Comparison of ENCODE assay signal across 18 cellular contexts in genomic region chr12:79673334-79673733, GRCh38. TPM values are rescaled to one million over a fixed set of nuclear protein-coding genes. Genes with fewer than 3 reads are reported as not detected.
DNase-seq lines count a peak whose midpoint lies in the region; ATAC-seq, FAIRE-seq and TF ChIP-seq lines count a peak whose summit lies in the region.
"Had no signal": no experiment of that assay in that cellular context is flagged by ENCODE, and none has a peak within 500 bp of the region (broad histone marks: within the 10 kb centered on the region; RNA-seq: fewer than 3 reads in every experiment).

No MANE protein-coding gene starts in this region.

- no peak overlapping the region for H3K4me2 ChIP-seq in GM12878 (ENCODE audit: control insufficient read depth, insufficient read depth)

- intact Hi-C loops in GM12878 (cut with micrococcal nuclease; ENCODE audit: unreplicated experiment) (no loop called here), mucosa of descending colon (cut with DNase I, micrococcal nuclease) (no loop called here)

- H3K9me3 Mint-ChIP-seq in effector memory CD8-positive, alpha-beta T cell, result peaks cover 0 to 5% of the 10 kb centered on the region in 2 donors

- H3K9ac ChIP-seq in GM12878 (ENCODE audit: control insufficient read depth, insufficient read depth, low read length), result no peak overlapping the region

- TF ChIP-seq RAD21 in GM12878 (IDR thresholded peaks at IDR 0.05; ENCODE audit: insufficient read depth, low read depth, low read length), result no peak

- FAIRE-seq in GM12878 (lab: Jason Lieb, UNC), result no peak
- no peak for FAIRE-seq in frontal cortex (lab: Jason Lieb, UNC)
- FAIRE-seq: islet of Langerhans had no signal

- H3K79me2 ChIP-seq in GM12878 (ENCODE audit: control insufficient read depth, insufficient read depth, low read length), result peaks cover 45% of the 10 kb centered on the region

- no peaks in the 10 kb centered on the region for H3K4me1 Mint-ChIP-seq in effector memory CD8-positive, alpha-beta T cell (ENCODE audit: low read depth in 2 of 2)

- H3K27me3 Mint-ChIP-seq in effector memory CD8-positive, alpha-beta T cell, result no peaks in the 10 kb centered on the region

- SMC1A ChIA-PET in GM12878 (lab: Charles Lee; ENCODE audit: uncharacterized antibody, unreplicated experiment), result interaction anchor here (0.8 to 2.3 kb wide), 5 partner anchors 9 to 62 kb away, joined by 3 to 14 read pairs (median 5); no protein-coding TSS in a partner anchor

- H3K36me3 Mint-ChIP-seq in effector memory CD8-positive, alpha-beta T cell (ENCODE audit: insufficient read depth), result peaks cover 2% of the 10 kb centered on the region

- in situ Hi-C loops in GM12878 (cut with MboI), result no loop called here

- 97% methylated on average over 4 of the region's 4 CpGs for WGBS in GM12878 (ENCODE audit: insufficient coverage, insufficient replicate concordance, low lambda C conversion rate, missing lambda C conversion rate)

- CTCF ChIA-PET in GM12878 (lab: Yijun Ruan, JAX), result interaction anchor here (0.8 kb wide), 1 partner anchor 9 kb away, joined by 3 read pairs; no protein-coding TSS in a partner anchor

- POLR2A ChIA-PET in GM12878 (lab: Charles Lee), result interaction anchor here (0.6 to 1.0 kb wide), 3 partner anchors 16 to 1589 kb away, joined by 3 to 4 read pairs (median 4); no protein-coding TSS in a partner anchor

- H4K20me1 ChIP-seq in GM12878 (ENCODE audit: control insufficient read depth, insufficient read depth), result no peaks in the 10 kb centered on the region

- H3K27ac Mint-ChIP-seq in effector memory CD8-positive, alpha-beta T cell, result no peak overlapping the region

- no peaks in the 10 kb centered on the region for H3K27me3 ChIP-seq in GM12878 (replicated peaks in 1 of 2; ENCODE audit: control insufficient read depth in 2 of 2, insufficient read depth in 2 of 2, low read length in 1 of 2)
- H3K27me3 ChIP-seq: thyroid gland had no signal

- RAD21 ChIA-PET in GM12878 (lab: Charles Lee; ENCODE audit: unreplicated experiment), result interaction anchor here (0.8 kb wide), 1 partner anchor 15 kb away, joined by 3 read pairs; no protein-coding TSS in a partner anchor

- no peak overlapping the region for H3K4me3 Mint-ChIP-seq in effector memory CD8-positive, alpha-beta T cell

- H2AFZ ChIP-seq in GM12878 (ENCODE audit: control insufficient read depth, low read depth, low read length), result no peak overlapping the region

- no peak overlapping the region for H3K27ac ChIP-seq in GM12878 (ENCODE audit: control insufficient read depth, insufficient read depth)
- H3K27ac ChIP-seq: dorsolateral prefrontal cortex, RWPE1, thyroid gland had no signal

- BruUV-seq in GM12878 (replicated peaks; lab: Mats Ljungman, UMichigan), result no TSS peak

- H3K4me3 ChIP-seq in GM12865 (ENCODE audit: low read depth, low read length), result no peak overlapping the region
- no peak overlapping the region for H3K4me3 ChIP-seq in GM12878
- no peak overlapping the region for H3K4me3 ChIP-seq in mucosa of descending colon
- H3K4me3 ChIP-seq: dorsolateral prefrontal cortex, thyroid gland had no signal

- DNase-seq in GM12865 (ENCODE audit: low read depth), result peak; percentile 21
- peak; percentile 21 for DNase-seq in NCI-H2029 treated with DMSO at 0.1 percent for 48 hours (lab: John Stamatoyannopoulos, UW)
- DNase-seq in GM12878 (ENCODE audit: low read depth, low spot score), result no peak
- DNase-seq in mucosa of descending colon, result no peak
- no peak for DNase-seq in frontal cortex (ENCODE audit: low spot score in 2 of 2)
- DNase-seq in effector memory CD8-positive, alpha-beta T cell, result no peak
- no peak for DNase-seq in effector CD4-positive, alpha-beta T cell
- no peak for DNase-seq in activated T-cell treated with anti-CD3 and anti-CD28 coated beads for 4 hours
- DNase-seq: activated CD4-positive, alpha-beta T cell treated with anti-CD3 and anti-CD28 coated beads, Interleukin-2, amount 50 U/mL, for 48 hours; activated effector memory CD4-positive, alpha-beta T cell treated with anti-CD3 and anti-CD28 coated beads, Interleukin-2, amount 50 U/mL, for 16 hours; dorsolateral prefrontal cortex; foreskin fibroblast; NCI-H526; T-helper 9 cell; thyroid gland had no signal

- no peaks in the 10 kb centered on the region for H3K4me1 ChIP-seq in GM12878 (ENCODE audit: control insufficient read depth, insufficient read depth, low read length)
- peaks cover 13% of the 10 kb centered on the region for H3K4me1 ChIP-seq in mucosa of descending colon (ENCODE audit: low read depth)

- peak; percentile 29 for ATAC-seq in GM12878
- ATAC-seq in mucosa of descending colon, result peak; percentile 67
- ATAC-seq in effector memory CD8-positive, alpha-beta T cell (replicated peaks), result no peak
- ATAC-seq: HCT116 had no signal

- H3K36me3 ChIP-seq in GM12878 (ENCODE audit: control insufficient read depth in 2 of 2, insufficient read depth in 2 of 2, low read length in 1 of 2), result peaks cover 2 to 3% of the 10 kb centered on the region in 2 experiments; a peak in 3 of 4 replicates
- H3K36me3 ChIP-seq in mucosa of descending colon (ENCODE audit: low read depth), result no peaks in the 10 kb centered on the region
- H3K36me3 ChIP-seq: thyroid gland had no signal

- TF ChIP-seq EP300 in GM12878 (IDR thresholded peaks at IDR 0.05; ENCODE audit: borderline replicate concordance in 1 of 2, control insufficient read depth in 1 of 2, low read depth in 2 of 2, low read length in 2 of 2), result no peak

- no peak for TF ChIP-seq POLR2A in GM12878 (IDR thresholded peaks at IDR 0.05; ENCODE audit: low read depth, low read length)

- TF ChIP-seq CTCF in GM12865 (IDR thresholded peaks at IDR 0.05; ENCODE audit: insufficient read depth, low read depth, low read length, missing control alignments) (no peak), GM12878 (IDR thresholded peaks at IDR 0.05 in 2 of 3, conservative IDR thresholded peaks at IDR 0.05 in 1 of 3; ENCODE audit: control insufficient read depth in 2 of 3, extremely low read depth in 1 of 3, insufficient read depth in 1 of 3, low read depth in 3 of 3, low read length in 3 of 3) (no peak), mucosa of descending colon (IDR thresholded peaks at IDR 0.05) (no peak)

- H3K9me3 ChIP-seq in GM12878 (replicated peaks; ENCODE audit: control insufficient read depth, insufficient read depth, low read length) (peaks cover 10% of the 10 kb centered on the region; the same call in 2 of the 3 replicates), mucosa of descending colon (no peaks in the 10 kb centered on the region)
- H3K9me3 ChIP-seq: thyroid gland had no signal

TF ChIP-seq in GM12878, 131 proteins besides CTCF, POLR2A, EP300 and RAD21 (continues in another document):
- no peak for TF ChIP-seq YY1 (IDR thresholded peaks at IDR 0.05; ENCODE audit: low read depth, low read length)
- TF ChIP-seq RCOR1 (conservative IDR thresholded peaks at IDR 0.05; ENCODE audit: low read depth, low read length), result no peak
- TF ChIP-seq, protein P1, sequence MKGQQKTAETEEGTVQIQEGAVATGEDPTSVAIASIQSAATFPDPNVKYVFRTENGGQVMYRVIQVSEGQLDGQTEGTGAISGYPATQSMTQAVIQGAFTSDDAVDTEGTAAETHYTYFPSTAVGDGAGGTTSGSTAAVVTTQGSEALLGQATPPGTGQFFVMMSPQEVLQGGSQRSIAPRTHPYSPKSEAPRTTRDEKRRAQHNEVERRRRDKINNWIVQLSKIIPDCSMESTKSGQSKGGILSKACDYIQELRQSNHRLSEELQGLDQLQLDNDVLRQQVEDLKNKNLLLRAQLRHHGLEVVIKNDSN (IDR thresholded peaks at IDR 0.05; ENCODE audit: borderline replicate concordance, extremely low read length, insufficient read depth, low read depth, low read length), result no peak
- TF ChIP-seq TCF7 (IDR thresholded peaks at IDR 0.05; ENCODE audit: borderline replicate concordance), result no peak
- no peak for TF ChIP-seq ESRRA (IDR thresholded peaks at IDR 0.05; ENCODE audit: low read length)
- TF ChIP-seq SP1 (IDR thresholded peaks at IDR 0.05; ENCODE audit: low read depth, low read length), result no peak
- no peak for TF ChIP-seq ATF3 (IDR thresholded peaks at IDR 0.05; ENCODE audit: borderline replicate concordance, extremely low read depth, low read depth, low read length)

RNA-seq across cellular contexts. Expression of gene PAWR, which starts 17.4 kb away (rescaled TPM):
- 153 and 161 TPM in 2 replicates for total RNA-seq in GM12878 (2013; cell fraction: nucleolus; rRNA removed)
- total RNA-seq in GM12878 (2014; rRNA removed) (48.4 and 53.6 TPM in 2 replicates), GM12878 (2014; rRNA removed; fragmentation: Illumina TruSeq; extraction: Trizol) (25.5 and 28.2 TPM in 2 replicates), GM12878 (2021) (69.5 and 70.6 TPM in 2 replicates), mucosa of descending colon (100 to 1,000 TPM in 2 of 3 donors, 10 to 100 TPM in 1; 93.0 to 170 (median 126) TPM), frontal cortex (22.0 TPM)
- 3.9 TPM for polyA plus RNA-seq in GM12878 (2011; ENCODE audit: low read depth)
- polyA plus RNA-seq in GM12878 (2011; rRNA removed) (22.9 and 38.8 TPM in 2 replicates), GM12878 (2014; fragmentation: Illumina TruSeq; extraction: Trizol) (19.3 and 29.4 TPM in 2 replicates), GM12878 (2014; fragmentation: Nextera tagmentation; extraction: Ambion mirVana) (10 to 100 TPM in 1 of 2 experiments, 1 to 10 TPM in 1; 8.1 to 10.0 TPM), GM12878 (2014; rRNA removed) (32.5 and 34.9 TPM in 2 replicates), GM12878 (2016; fragmentation: Nextera tagmentation; extraction: Ambion mirVana) (10 to 100 TPM; 18.5 to 27.7 TPM)
- 5.2 and 7.5 TPM in 2 replicates for polyA plus RNA-seq in GM12878 (2011; cell fraction: cytosol; rRNA removed)
- 17.8 and 23.1 TPM in 2 replicates for polyA plus RNA-seq in GM12878 (2011; cell fraction: nucleus; rRNA removed)
- 12.4 and 13.4 TPM in 2 replicates for polyA plus RNA-seq in GM12878 (2012)
- 10.3 and 14.3 TPM in 2 replicates for polyA minus RNA-seq in GM12878 (2011; rRNA and poly(A)+ RNA removed)
- 6.8 and 8.0 TPM in 2 replicates for polyA minus RNA-seq in GM12878 (2011; cell fraction: cytosol; rRNA and poly(A)+ RNA removed)
- 24.2 and 41.6 TPM in 2 replicates for polyA minus RNA-seq in GM12878 (2011; cell fraction: nucleus; rRNA and poly(A)+ RNA removed)

Comparison
In these comparisons a context has a peak if more than half of its experiments do, and no peak if none do; other contexts are left out.
1. DNase-seq: peak in GM12865 (single experiment) and NCI-H2029 treated with DMSO at 0.1 percent for 48 hours (single experiment); none in GM12878 (single experiment), mucosa of descending colon (0 of 3), frontal cortex (0 of 2), effector memory CD8-positive, alpha-beta T cell (0 of 3), effector CD4-positive, alpha-beta T cell (single experiment) and activated T-cell treated with anti-CD3 and anti-CD28 coated beads for 4 hours (single experiment).